1 cellular context compared by ENCODE assay signal in the genomic region with DNA sequence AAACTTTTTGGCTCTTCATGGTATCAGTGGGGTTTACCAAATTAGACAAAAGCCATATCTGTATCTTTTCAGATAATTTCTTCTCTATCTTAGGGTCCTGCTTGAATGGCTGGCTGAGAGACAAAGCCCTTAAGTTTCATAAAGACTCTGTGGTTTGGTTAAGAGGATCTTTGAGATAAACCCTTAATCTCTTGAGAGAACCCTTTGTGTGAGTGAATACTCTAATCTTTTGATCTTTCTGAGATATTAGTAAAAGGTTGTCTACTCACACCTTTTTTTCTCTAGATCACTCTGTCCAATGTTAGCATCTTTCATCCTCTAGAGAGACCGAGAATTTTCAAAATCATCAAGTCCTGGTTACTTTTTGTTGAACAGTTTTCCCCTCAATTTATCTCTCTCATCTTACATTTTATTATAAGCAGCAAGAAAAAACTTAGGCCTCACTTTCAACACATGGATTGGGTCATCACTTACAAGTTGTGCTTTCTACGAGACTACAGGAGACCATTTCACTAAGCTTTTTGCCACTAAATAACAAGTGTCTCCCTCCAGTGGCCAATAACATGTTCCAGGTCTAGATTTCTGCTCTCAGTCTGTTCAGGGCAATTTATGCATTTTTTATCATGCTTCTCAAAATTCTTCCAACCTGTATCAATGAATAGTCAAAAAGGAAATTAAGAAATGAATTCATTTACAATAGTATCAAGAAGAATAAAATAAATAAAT.
TF ChIP-seq lines count a peak whose summit lies in the region.

No MANE protein-coding gene starts in this region.

TF ChIP-seq in GM12878, 131 proteins besides CTCF, POLR2A, EP300 and RAD21:
- TF ChIP-seq, protein P1, sequence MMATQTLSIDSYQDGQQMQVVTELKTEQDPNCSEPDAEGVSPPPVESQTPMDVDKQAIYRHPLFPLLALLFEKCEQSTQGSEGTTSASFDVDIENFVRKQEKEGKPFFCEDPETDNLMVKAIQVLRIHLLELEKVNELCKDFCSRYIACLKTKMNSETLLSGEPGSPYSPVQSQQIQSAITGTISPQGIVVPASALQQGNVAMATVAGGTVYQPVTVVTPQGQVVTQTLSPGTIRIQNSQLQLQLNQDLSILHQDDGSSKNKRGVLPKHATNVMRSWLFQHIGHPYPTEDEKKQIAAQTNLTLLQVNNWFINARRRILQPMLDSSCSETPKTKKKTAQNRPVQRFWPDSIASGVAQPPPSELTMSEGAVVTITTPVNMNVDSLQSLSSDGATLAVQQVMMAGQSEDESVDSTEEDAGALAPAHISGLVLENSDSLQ (IDR thresholded peaks at IDR 0.05), result 0 out of 2 replicates have a peak, but pooled peaks have one; percentile 42
- TF ChIP-seq RUNX3 (IDR thresholded peaks at IDR 0.05; ENCODE audit: low read length) (no peak), SMC3 (IDR thresholded peaks at IDR 0.05; ENCODE audit: borderline replicate concordance, low read length) (peak; percentile 23; the same call in 1 of the 2 replicates), MEF2B (IDR thresholded peaks at IDR 0.05; ENCODE audit: partially characterized antibody, poor library complexity, severe bottlenecking) (peak; percentile 63), SMARCA5 (IDR thresholded peaks at IDR 0.05) (0 out of 2 replicates have a peak, but pooled peaks have one; percentile 24), MTA2 (IDR thresholded peaks at IDR 0.05; ENCODE audit: low read depth) (0 out of 2 replicates have a peak, but pooled peaks have one; percentile 13)
TF ChIP-seq in GM12878: peak in this region for 5.
